8 cellular contexts compared by ENCODE assay signal in the genomic region with DNA sequence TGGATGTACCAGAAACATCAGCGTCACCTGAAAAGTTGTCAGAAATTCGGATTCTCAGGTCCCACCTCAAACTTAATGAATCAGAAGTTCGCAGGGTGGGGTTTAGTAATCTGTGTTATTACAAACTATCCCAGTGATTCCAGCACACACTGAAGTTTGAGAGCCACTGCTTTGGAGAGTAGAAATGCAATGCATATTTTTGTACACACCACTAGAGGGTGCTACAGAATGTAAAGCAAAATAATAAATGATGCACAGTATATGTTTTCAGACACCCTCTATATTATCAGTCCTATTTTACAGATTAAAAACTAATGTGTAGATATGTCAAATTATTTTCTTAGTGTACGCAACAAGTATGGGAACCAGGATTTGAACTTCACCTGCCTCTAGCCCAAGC. TPM values are rescaled to one million over a fixed set of nuclear protein-coding genes. Genes with fewer than 3 reads are reported as not detected.
DNase-seq lines count a peak whose midpoint lies in the region; ATAC-seq and TF ChIP-seq lines count a peak whose summit lies in the region.

No MANE protein-coding gene starts in this region.

- intact Hi-C loops in colonic mucosa (cut with DNase I): loop anchor here (5.0 kb wide), 1 partner anchor 128 kb away; no protein-coding TSS in a partner anchor

- DNase-seq in AG10803 (ENCODE audit: low read depth) (peak; percentile 28), GM20000 (ENCODE audit: low spot score) (peak; percentile 10), NCI-H69 (lab: John Stamatoyannopoulos, UW) (peak; percentile 55), colonic mucosa (no peak), iPS-NIHi7 (ENCODE audit: extremely low spot score) (no peak)

- H3K4me1 ChIP-seq in colonic mucosa: no peaks in the 10 kb centered on the region

- peak; percentile 82 for TF ChIP-seq RAD21 in neural cell (conservative IDR thresholded peaks at IDR 0.05)

- no peak overlapping the region for H3K9ac ChIP-seq in colonic mucosa (ENCODE audit: low read depth in 2 of 2, low read length in 2 of 2)
- H3K9ac ChIP-seq in neural cell (ENCODE audit: low read length): no peak overlapping the region

- no peaks in the 10 kb centered on the region for H4K20me1 ChIP-seq in neural cell (ENCODE audit: insufficient read depth)

- peak; percentile 65 for TF ChIP-seq CTCF in AG10803 (conservative IDR thresholded peaks at IDR 0.05; ENCODE audit: low read length)
- TF ChIP-seq CTCF in GM20000 (IDR thresholded peaks at IDR 0.05; ENCODE audit: extremely low read depth, missing control alignments): peak; percentile 18
- peak; percentile 57 for TF ChIP-seq CTCF in colonic mucosa (IDR thresholded peaks at IDR 0.05)
- peak; percentile 79 for TF ChIP-seq CTCF in neural cell (IDR thresholded peaks at IDR 0.05; ENCODE audit: poor library complexity, severe bottlenecking)

- no peak for TF ChIP-seq EP300 in neural cell (conservative IDR thresholded peaks at IDR 0.05; ENCODE audit: poor library complexity, severe bottlenecking)

- ATAC-seq in HG03521 (IDR thresholded peaks at IDR 0.05; ENCODE audit: unreplicated experiment): no peak
- no peak for ATAC-seq in GM21360 (IDR thresholded peaks at IDR 0.05; ENCODE audit: unreplicated experiment)

- H3K9me3 ChIP-seq in colonic mucosa (no peaks in the 10 kb centered on the region), neural cell (ENCODE audit: low read length) (no peaks in the 10 kb centered on the region)

- H3K4me3 ChIP-seq in AG10803 (ENCODE audit: low read length): no peak overlapping the region
- no peak overlapping the region for H3K4me3 ChIP-seq in colonic mucosa
- no peak overlapping the region for H3K4me3 ChIP-seq in neural cell (ENCODE audit: low read length)

- H3K27me3 ChIP-seq in colonic mucosa (no peaks in the 10 kb centered on the region), neural cell (ENCODE audit: insufficient read depth, low read depth, low read length) (no peaks in the 10 kb centered on the region)

- H3K9me2 ChIP-seq in neural cell (ENCODE audit: insufficient read depth, low read length): no peaks in the 10 kb centered on the region

- H2AFZ ChIP-seq in neural cell (ENCODE audit: low read depth, low read length): no peak overlapping the region

- H3K27ac ChIP-seq in colonic mucosa: no peak overlapping the region
- no peak overlapping the region for H3K27ac ChIP-seq in neural cell (ENCODE audit: low read length)

- H3K36me3 ChIP-seq in colonic mucosa (no peaks in the 10 kb centered on the region), neural cell (ENCODE audit: insufficient read depth, low read length) (no peaks in the 10 kb centered on the region)

- no peaks in the 10 kb centered on the region for H3F3A ChIP-seq in neural cell (ENCODE audit: insufficient read depth, low read length, poor library complexity, severe bottlenecking)

- H3K4me2 ChIP-seq in neural cell (ENCODE audit: low read length): no peak overlapping the region

- H3K79me2 ChIP-seq in neural cell (replicated peaks; ENCODE audit: insufficient read depth, low read length): peaks cover 22% of the 10 kb centered on the region

TF ChIP-seq in neural cell, 6 proteins besides CTCF, POLR2A, EP300 and RAD21:
- TF ChIP-seq TAF1 (IDR thresholded peaks at IDR 0.05; ENCODE audit: low read depth) (no peak), EZH2 (IDR thresholded peaks at IDR 0.05; ENCODE audit: borderline replicate concordance, insufficient read depth, low read length, poor library complexity, severe bottlenecking) (no peak), MXI1 (conservative IDR thresholded peaks at IDR 0.05; ENCODE audit: poor library complexity, severe bottlenecking) (no peak), SMC3 (conservative IDR thresholded peaks at IDR 0.05; ENCODE audit: poor library complexity) (peak; percentile 83), POLR2AphosphoS5 (IDR thresholded peaks at IDR 0.05) (no peak)
- TF ChIP-seq, protein P1, sequence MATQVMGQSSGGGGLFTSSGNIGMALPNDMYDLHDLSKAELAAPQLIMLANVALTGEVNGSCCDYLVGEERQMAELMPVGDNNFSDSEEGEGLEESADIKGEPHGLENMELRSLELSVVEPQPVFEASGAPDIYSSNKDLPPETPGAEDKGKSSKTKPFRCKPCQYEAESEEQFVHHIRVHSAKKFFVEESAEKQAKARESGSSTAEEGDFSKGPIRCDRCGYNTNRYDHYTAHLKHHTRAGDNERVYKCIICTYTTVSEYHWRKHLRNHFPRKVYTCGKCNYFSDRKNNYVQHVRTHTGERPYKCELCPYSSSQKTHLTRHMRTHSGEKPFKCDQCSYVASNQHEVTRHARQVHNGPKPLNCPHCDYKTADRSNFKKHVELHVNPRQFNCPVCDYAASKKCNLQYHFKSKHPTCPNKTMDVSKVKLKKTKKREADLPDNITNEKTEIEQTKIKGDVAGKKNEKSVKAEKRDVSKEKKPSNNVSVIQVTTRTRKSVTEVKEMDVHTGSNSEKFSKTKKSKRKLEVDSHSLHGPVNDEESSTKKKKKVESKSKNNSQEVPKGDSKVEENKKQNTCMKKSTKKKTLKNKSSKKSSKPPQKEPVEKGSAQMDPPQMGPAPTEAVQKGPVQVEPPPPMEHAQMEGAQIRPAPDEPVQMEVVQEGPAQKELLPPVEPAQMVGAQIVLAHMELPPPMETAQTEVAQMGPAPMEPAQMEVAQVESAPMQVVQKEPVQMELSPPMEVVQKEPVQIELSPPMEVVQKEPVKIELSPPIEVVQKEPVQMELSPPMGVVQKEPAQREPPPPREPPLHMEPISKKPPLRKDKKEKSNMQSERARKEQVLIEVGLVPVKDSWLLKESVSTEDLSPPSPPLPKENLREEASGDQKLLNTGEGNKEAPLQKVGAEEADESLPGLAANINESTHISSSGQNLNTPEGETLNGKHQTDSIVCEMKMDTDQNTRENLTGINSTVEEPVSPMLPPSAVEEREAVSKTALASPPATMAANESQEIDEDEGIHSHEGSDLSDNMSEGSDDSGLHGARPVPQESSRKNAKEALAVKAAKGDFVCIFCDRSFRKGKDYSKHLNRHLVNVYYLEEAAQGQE (IDR thresholded peaks at IDR 0.05; ENCODE audit: borderline replicate concordance): no peak

RNA-seq across cellular contexts. Expression of a gene that starts 2.5 kb away (rescaled TPM):
- 100 to 1,000 TPM; 198 to 266 TPM for total RNA-seq in colonic mucosa
- polyA plus RNA-seq in neural cell: 1,340 and 1,433 TPM in 2 replicates
- 568 and 684 TPM in 2 replicates for polyA minus RNA-seq in neural cell

RNA-seq across cellular contexts. Expression of a gene that starts 21.8 kb away (rescaled TPM):
- total RNA-seq in colonic mucosa: not detected
- 1.0 and 1.6 TPM in 2 replicates for polyA plus RNA-seq in neural cell
- polyA minus RNA-seq in neural cell: not detected in 2 replicates

Comparison
In these comparisons a context has a peak if more than half of its experiments do, and no peak if none do; other contexts are left out.
1. DNase-seq: peak in AG10803 (single experiment), GM20000 (single experiment) and NCI-H69 (single experiment); none in colonic mucosa (single experiment) and iPS-NIHi7 (single experiment).
2. CTCF ChIP-seq: peak in every context shown above with its lines; median percentile 79 in neural cell; 65 in AG10803; 57 in colonic mucosa; 18 in GM20000.